Comparison of ENCODE assay signal across 8 cellular contexts in genomic region chr19:46428278-46429141, GRCh38. TPM values are rescaled to one million over a fixed set of nuclear protein-coding genes. Genes with fewer than 3 reads are reported as not detected.
A peak's percentile ranks its signal among the peaks of the same experiment; 100 is the strongest.
DNase-seq lines count a peak whose midpoint lies in the region; ATAC-seq, FAIRE-seq and TF ChIP-seq lines count a peak whose summit lies in the region.

TSS of gene PNMA8C (minus strand) at chr19:46428936. CDS start at chr19:46428359, 577 bp downstream.

- H3K9me3 ChIP-seq in upper lobe of left lung: no peaks in the 10 kb centered on the region

- no peaks in the 10 kb centered on the region for H3K36me3 ChIP-seq in upper lobe of left lung

- peaks cover 0 to 22% (median 11%) of the 10 kb centered on the region in 4 donors for H3K4me1 ChIP-seq in upper lobe of left lung

- peak within 1 kb of the TSS in 1 of 4 donors; percentile 3 for H3K4me3 ChIP-seq in upper lobe of left lung

- peak within 1 kb of the TSS; percentile 82 for H3K4me3 Mint-ChIP-seq in neural crest cell

- H3K36me3 Mint-ChIP-seq in neural crest cell (ENCODE audit: low read depth): no peaks in the 10 kb centered on the region

- TF ChIP-seq POLR2A in upper lobe of left lung (IDR thresholded peaks at IDR 0.05): no peak

- DNase-seq in G401 (ENCODE audit: low spot score): peak; percentile 88
- peak; percentile 97 for DNase-seq in NCI-H748 (lab: John Stamatoyannopoulos, UW; ENCODE audit: unreplicated experiment)
- DNase-seq in activated effector memory CD4-positive, alpha-beta T cell treated with anti-CD3 and anti-CD28 coated beads, Interleukin-2, amount 50 U/mL, for 16 hours: peak; percentile 77
- DNase-seq in frontal cortex (ENCODE audit: low spot score in 2 of 2): peak; percentile 71 to 84
- peak; percentile 81 for DNase-seq in neural crest cell (ENCODE audit: low read depth, low spot score)
- DNase-seq in upper lobe of left lung: peak; percentile 22 to 87
- no peak for DNase-seq in cortex of kidney (lab: John Stamatoyannopoulos, UW)
- DNase-seq in NCI-H1048 (lab: John Stamatoyannopoulos, UW): no peak

- H3K27me3 Mint-ChIP-seq in neural crest cell (ENCODE audit: low read depth): peaks cover 3% of the 10 kb centered on the region

- no peak for FAIRE-seq in frontal cortex (lab: Jason Lieb, UNC)

- no peak for TF ChIP-seq CTCF in neural crest cell (conservative IDR thresholded peaks at IDR 0.05)
- TF ChIP-seq CTCF in upper lobe of left lung (IDR thresholded peaks at IDR 0.05): no peak

- peak in 1 of 2 donors; percentile 67 for ATAC-seq in upper lobe of left lung (ENCODE audit: low FRiP score in 2 of 2)

- H3K4me1 Mint-ChIP-seq in neural crest cell: peaks cover 34% of the 10 kb centered on the region

- H3K27ac Mint-ChIP-seq in neural crest cell (ENCODE audit: unreplicated experiment): peak within 1 kb of the TSS; percentile 32

- in situ Hi-C loops in G401 (cut with HindIII; ENCODE audit: low sequenced_read_pairs): no loop called here

- no peaks in the 10 kb centered on the region for H3K9me3 Mint-ChIP-seq in neural crest cell

- 4 to 31% methylated on average over 9 to 48 of the region's 50 CpGs for WGBS in upper lobe of left lung, 2 donors

- peaks cover 0 to 3% (median 0%) of the 10 kb centered on the region in 4 donors for H3K27me3 ChIP-seq in upper lobe of left lung

- no peak for TF ChIP-seq EP300 in upper lobe of left lung (IDR thresholded peaks at IDR 0.05)

- no peak within 1 kb of the TSS for H3K27ac ChIP-seq in upper lobe of left lung

RNA-seq across cellular contexts. Expression of gene PNMA8C, which starts in this region (rescaled TPM):
- not detected in 2 replicates for total RNA-seq in G401 (2014; rRNA removed; shearing (Covaris generic))
- total RNA-seq in frontal cortex (31.8 TPM), neural crest cell (1.4 and 1.7 TPM in 2 replicates), upper lobe of left lung (under 1 TPM in 2 of 6 donors, not detected in 4; under 0.01 to 0.27 TPM)

Comparison
In these comparisons a context has a peak if more than half of its experiments do, and no peak if none do; other contexts are left out.
1. RNA of gene PNMA8C (total RNA-seq): 31.8 TPM in frontal cortex (single experiment); 1.4 to 1.7 TPM in neural crest cell, not detected in G401 and under 0.01 to 0.27 TPM in upper lobe of left lung; every median in the first group is over 10 times any median in the second.
2. Peak in DNase-seq in G401; RNA of the gene not detected or under 1 TPM.
3. Peak in DNase-seq in upper lobe of left lung; RNA of the gene not detected or under 1 TPM.
4. DNase-seq: peak in NCI-H748 (single experiment), activated effector memory CD4-positive, alpha-beta T cell treated with anti-CD3 and anti-CD28 coated beads, Interleukin-2, amount 50 U/mL, for 16 hours (single experiment), frontal cortex (2 of 2) and neural crest cell (single experiment); none in cortex of kidney (single experiment) and NCI-H1048 (single experiment).